12 cellular contexts compared by ENCODE assay signal in genomic region chr3:50254577-50255250, GRCh38. TPM values are rescaled to one million over a fixed set of nuclear protein-coding genes. Genes with fewer than 3 reads are reported as not detected.
DNase-seq lines count a peak whose midpoint lies in the region; ATAC-seq, FAIRE-seq and TF ChIP-seq lines count a peak whose summit lies in the region.
"Had no signal": no experiment of that assay in that cellular context is flagged by ENCODE, and none has a peak within 500 bp of the region (broad histone marks: within the 10 kb centered on the region; RNA-seq: fewer than 3 reads in every experiment).

No MANE protein-coding gene starts in this region.

- peak; percentile 59 to 72 for ATAC-seq in lower lobe of right lung
- peak; percentile 64 to 72 for ATAC-seq in upper lobe of left lung (ENCODE audit: low FRiP score in 2 of 2)
- ATAC-seq in GM18511 (IDR thresholded peaks at IDR 0.05; ENCODE audit: unreplicated experiment): no peak
- no peak for ATAC-seq in GM21515 (IDR thresholded peaks at IDR 0.05; ENCODE audit: unreplicated experiment)

- no peaks in the 10 kb centered on the region for H3K27me3 ChIP-seq in colonic mucosa
- no peaks in the 10 kb centered on the region for H3K27me3 ChIP-seq in lower lobe of right lung (ENCODE audit: low read depth)
- H3K27me3 ChIP-seq in upper lobe of left lung: no peaks in the 10 kb centered on the region

- H3K9me3 ChIP-seq in colonic mucosa: no peaks in the 10 kb centered on the region
- no peaks in the 10 kb centered on the region for H3K9me3 ChIP-seq in lower lobe of right lung
- H3K9me3 ChIP-seq in upper lobe of left lung: peaks cover 0 to 7% (median 0%) of the 10 kb centered on the region in 4 donors

- peaks cover 3% of the 10 kb centered on the region for H3K4me1 ChIP-seq in colonic mucosa
- H3K4me1 ChIP-seq in lower lobe of right lung: peaks cover 84% of the 10 kb centered on the region
- H3K4me1 ChIP-seq in upper lobe of left lung: peaks cover 77 to 99% (median 96%) of the 10 kb centered on the region in 4 donors

- no peak for FAIRE-seq in GM19239 (lab: Jason Lieb, UNC)

- TF ChIP-seq EP300 in upper lobe of left lung (IDR thresholded peaks at IDR 0.05): peak; percentile 35 to 93 (median 75)

- TF ChIP-seq CTCF in colonic mucosa (IDR thresholded peaks at IDR 0.05) (no peak), lower lobe of right lung (IDR thresholded peaks at IDR 0.05) (no peak), upper lobe of left lung (IDR thresholded peaks at IDR 0.05) (no peak)

- DNase-seq in NOMO-1 (lab: John Stamatoyannopoulos, UW; ENCODE audit: unreplicated experiment in 2 of 2) (peak; percentile 41 to 46), NOMO-1 treated with dmso at 0.1 percent for 144 hours (lab: John Stamatoyannopoulos, UW; ENCODE audit: unreplicated experiment) (no peak), colonic mucosa (no peak), lower lobe of right lung (peak; percentile 86), upper lobe of left lung (peak in 1 of 2 donors; percentile 86), GM19239 (ENCODE audit: insufficient read length, low spot score) (no peak)
- DNase-seq: activated naive CD4-positive, alpha-beta T cell; stimulated activated CD8-positive, alpha-beta memory T cell treated with anti-CD3 and anti-CD28 coated beads, Interleukin-4, amount 100 ng/mL, for 48 hours had no signal

- no peak overlapping the region for H3K9ac ChIP-seq in colonic mucosa (ENCODE audit: low read depth in 2 of 2, low read length in 2 of 2)

- 62 to 63% methylated on average over 7 to 8 of the region's 8 CpGs for WGBS in upper lobe of left lung, 2 donors

- no peak overlapping the region for H3K4me3 ChIP-seq in colonic mucosa
- H3K4me3 ChIP-seq in lower lobe of right lung: no peak overlapping the region
- no peak overlapping the region for H3K4me3 ChIP-seq in upper lobe of left lung

- intact Hi-C loops in colonic mucosa (cut with DNase I) (no loop called here), lower lobe of right lung (cut with DNase I) (no loop called here)

- peaks cover 8% of the 10 kb centered on the region for H3K36me3 ChIP-seq in colonic mucosa
- H3K36me3 ChIP-seq in lower lobe of right lung: peaks cover 96% of the 10 kb centered on the region
- peaks cover 19 to 86% (median 66%) of the 10 kb centered on the region in 4 donors for H3K36me3 ChIP-seq in upper lobe of left lung

- TF ChIP-seq POLR2A in upper lobe of left lung (IDR thresholded peaks at IDR 0.05): peak in 1 of 4 donors; percentile 53

- peak overlapping the region; percentile 33 for H3K27ac ChIP-seq in colonic mucosa
- H3K27ac ChIP-seq in lower lobe of right lung: peak overlapping the region; percentile 96
- peak overlapping the region; percentile 91 to 98 (median 95) for H3K27ac ChIP-seq in upper lobe of left lung
- H3K27ac ChIP-seq: 22Rv1 had no signal

RNA-seq across cellular contexts. Expression of gene SEMA3B, which starts 14.2 kb away (rescaled TPM):
- total RNA-seq in colonic mucosa (10 to 100 TPM; 51.6 to 57.0 TPM), lower lobe of right lung (77.6 TPM), upper lobe of left lung (100 to 1,000 TPM in 5 of 6 donors, 10 to 100 TPM in 1; 98.3 to 242 (median 122) TPM)

RNA-seq across cellular contexts. Expression of gene GNAI2, which starts 18.7 kb away (rescaled TPM):
- total RNA-seq in colonic mucosa (10 to 100 TPM; 48.7 to 77.4 TPM), lower lobe of right lung (372 TPM), upper lobe of left lung (100 to 1,000 TPM; 191 to 440 (median 295) TPM)

RNA-seq across cellular contexts. Expression of gene LSMEM2, which starts 24.2 kb away (rescaled TPM):
- not detected for total RNA-seq in colonic mucosa
- total RNA-seq in lower lobe of right lung: not detected
- under 1 TPM in 2 of 6 donors, not detected in 4; 0.14 to 0.59 TPM for total RNA-seq in upper lobe of left lung
- total RNA-seq: OCI-LY7 had no signal

RNA-seq across cellular contexts. Expression of gene IFRD2, which starts 37.5 kb away (rescaled TPM):
- total RNA-seq in colonic mucosa (100 to 1,000 TPM in 1 of 2 donors, 10 to 100 TPM in 1; 52.8 to 129 TPM), lower lobe of right lung (66.9 TPM), upper lobe of left lung (100 to 1,000 TPM in 2 of 6 donors, 10 to 100 TPM in 4; 45.4 to 126 (median 77.5) TPM)

RNA-seq across cellular contexts. Expression of gene HYAL3, which starts 44.5 kb away (rescaled TPM):
- 1 to 10 TPM; 2.5 to 4.2 TPM for total RNA-seq in colonic mucosa
- 4.0 TPM for total RNA-seq in lower lobe of right lung
- total RNA-seq in upper lobe of left lung: 1 to 10 TPM in 5 of 6 donors, under 1 TPM in 1; 0.33 to 5.7 (median 3.1) TPM

Comparison
In these comparisons a context has a peak if more than half of its experiments do, and no peak if none do; other contexts are left out.
1. DNase-seq: peak in NOMO-1 (2 of 2) and lower lobe of right lung (single experiment); none in NOMO-1 treated with dmso at 0.1 percent for 144 hours (single experiment), colonic mucosa (single experiment) and GM19239 (single experiment).
2. H3K27ac ChIP-seq: peak in every context shown above with its lines; median percentile 96 in lower lobe of right lung; 95 in upper lobe of left lung; 33 in colonic mucosa.
3. ATAC-seq: peak in lower lobe of right lung (2 of 2) and upper lobe of left lung (2 of 2); none in GM18511 (single experiment) and GM21515 (single experiment).